ENCODE assay signal across 8 cellular contexts in the genomic region with DNA sequence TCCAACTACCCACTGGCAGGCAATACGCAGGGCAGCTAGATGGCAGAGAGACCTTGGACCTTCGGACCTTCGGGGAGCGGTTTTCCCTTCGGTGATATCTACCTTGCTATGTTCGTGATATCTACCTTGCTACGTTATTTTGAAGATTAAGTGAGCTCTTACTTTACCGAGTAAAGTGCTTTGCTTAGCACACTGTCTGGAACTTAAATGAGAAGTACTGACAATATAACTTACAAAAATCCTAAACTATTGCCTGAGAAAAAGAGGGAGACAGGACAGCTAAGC. TPM values are rescaled to one million over a fixed set of nuclear protein-coding genes. Genes with fewer than 3 reads are reported as not detected.
DNase-seq lines count a peak whose midpoint lies in the region; ATAC-seq and TF ChIP-seq lines count a peak whose summit lies in the region.

No MANE protein-coding gene starts in this region.

- peak overlapping the region; percentile 89 for H3K9ac ChIP-seq in iPS-18a (ENCODE audit: low read length)

- peak overlapping the region; percentile 93 for H3K4me3 ChIP-seq in ACC112 (ENCODE audit: low read depth, low read length)
- peak overlapping the region; percentile 94 for H3K4me3 ChIP-seq in iPS-18a (ENCODE audit: low read length)

- no peaks in the 10 kb centered on the region; the same call in 1 of the 2 replicates for H3K36me3 Mint-ChIP-seq in WTC11

- peak; percentile 19 for ATAC-seq in GM21737 (IDR thresholded peaks at IDR 0.05; ENCODE audit: unreplicated experiment)
- ATAC-seq in WTC11: no peak
- no peak for ATAC-seq in GM19452 (IDR thresholded peaks at IDR 0.05; ENCODE audit: unreplicated experiment)

- CTCF ChIA-PET in WTC11 (lab: Charles Lee): interaction anchor here (0.7 to 2.9 kb wide), 7 partner anchors 12 to 143 kb away, joined by 3 to 12 read pairs (median 4); no protein-coding TSS in a partner anchor

- H2AFZ ChIP-seq in ACC112 (ENCODE audit: low read length, unreplicated experiment): peak overlapping the region; percentile 74

- H3K27me3 ChIP-seq in ACC112 (ENCODE audit: insufficient read depth, low read length) (no peaks in the 10 kb centered on the region), iPS-18a (ENCODE audit: control insufficient read depth, insufficient read depth, low read length) (no peaks in the 10 kb centered on the region)

- POLR2A ChIA-PET in WTC11 (lab: Charles Lee): interaction anchor here (0.6 to 2.2 kb wide), 7 partner anchors 10 to 142 kb away, joined by 3 to 16 read pairs (median 8); a partner anchor contains a TSS

- H3K9me3 ChIP-seq in iPS-18a (ENCODE audit: control insufficient read depth, low read depth, low read length): no peaks in the 10 kb centered on the region

- H3K27ac ChIP-seq in ACC112 (ENCODE audit: low read depth, low read length): peak overlapping the region; percentile 99
- peak overlapping the region; percentile 97 for H3K27ac ChIP-seq in iPS-18a (ENCODE audit: low read length)
- H3K27ac ChIP-seq in substantia nigra (ENCODE audit: low read depth, low read length, poor library complexity, severe bottlenecking): peak overlapping the region; percentile 100

- H3K4me1 ChIP-seq in ACC112 (ENCODE audit: control insufficient read depth, insufficient read depth, low read length, unreplicated experiment) (peaks cover 15% of the 10 kb centered on the region), iPS-18a (ENCODE audit: control insufficient read depth, low read depth, low read length) (peaks cover 8% of the 10 kb centered on the region)

- peak overlapping the region; percentile 94 for H3K27ac Mint-ChIP-seq in WTC11

- H3K4me1 Mint-ChIP-seq in WTC11: peaks cover 26% of the 10 kb centered on the region

- peaks cover 23% of the 10 kb centered on the region for H3K79me2 ChIP-seq in ACC112 (ENCODE audit: control insufficient read depth, insufficient read depth, low read length, unreplicated experiment)

- no peaks in the 10 kb centered on the region for H3K27me3 Mint-ChIP-seq in WTC11 (ENCODE audit: low read depth)

- peaks cover 12% of the 10 kb centered on the region for H3K9me3 Mint-ChIP-seq in WTC11

- H3K4me3 Mint-ChIP-seq in WTC11: peak overlapping the region; percentile 84

- no peak for DNase-seq in WTC11 (ENCODE audit: low spot score)
- DNase-seq in substantia nigra (lab: John Stamatoyannopoulos, UW): peak in 2 of 49 donors; percentile 24 to 25
- DNase-seq in pons (ENCODE audit: low spot score): no peak
- no peak for DNase-seq in NCI-H748 (lab: John Stamatoyannopoulos, UW; ENCODE audit: unreplicated experiment)

- H3K36me3 ChIP-seq in ACC112 (ENCODE audit: insufficient read depth, low read length) (no peaks in the 10 kb centered on the region), iPS-18a (ENCODE audit: control insufficient read depth, low read depth, low read length) (no peaks in the 10 kb centered on the region)

- no peak for TF ChIP-seq CTCF in WTC11 (IDR thresholded peaks at IDR 0.05)

TF ChIP-seq in WTC11, 78 proteins besides CTCF, POLR2A, EP300 and RAD21:
- no peak for TF ChIP-seq EMX1 (CRISPR knock-in tag; IDR thresholded peaks at IDR 0.05)
- no peak for TF ChIP-seq ZNF121 (CRISPR knock-in tag; IDR thresholded peaks at IDR 0.05)
- no peak for TF ChIP-seq PRRX2 (CRISPR knock-in tag; IDR thresholded peaks at IDR 0.05)
- TF ChIP-seq, protein P1, sequence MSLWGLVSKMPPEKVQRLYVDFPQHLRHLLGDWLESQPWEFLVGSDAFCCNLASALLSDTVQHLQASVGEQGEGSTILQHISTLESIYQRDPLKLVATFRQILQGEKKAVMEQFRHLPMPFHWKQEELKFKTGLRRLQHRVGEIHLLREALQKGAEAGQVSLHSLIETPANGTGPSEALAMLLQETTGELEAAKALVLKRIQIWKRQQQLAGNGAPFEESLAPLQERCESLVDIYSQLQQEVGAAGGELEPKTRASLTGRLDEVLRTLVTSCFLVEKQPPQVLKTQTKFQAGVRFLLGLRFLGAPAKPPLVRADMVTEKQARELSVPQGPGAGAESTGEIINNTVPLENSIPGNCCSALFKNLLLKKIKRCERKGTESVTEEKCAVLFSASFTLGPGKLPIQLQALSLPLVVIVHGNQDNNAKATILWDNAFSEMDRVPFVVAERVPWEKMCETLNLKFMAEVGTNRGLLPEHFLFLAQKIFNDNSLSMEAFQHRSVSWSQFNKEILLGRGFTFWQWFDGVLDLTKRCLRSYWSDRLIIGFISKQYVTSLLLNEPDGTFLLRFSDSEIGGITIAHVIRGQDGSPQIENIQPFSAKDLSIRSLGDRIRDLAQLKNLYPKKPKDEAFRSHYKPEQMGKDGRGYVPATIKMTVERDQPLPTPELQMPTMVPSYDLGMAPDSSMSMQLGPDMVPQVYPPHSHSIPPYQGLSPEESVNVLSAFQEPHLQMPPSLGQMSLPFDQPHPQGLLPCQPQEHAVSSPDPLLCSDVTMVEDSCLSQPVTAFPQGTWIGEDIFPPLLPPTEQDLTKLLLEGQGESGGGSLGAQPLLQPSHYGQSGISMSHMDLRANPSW (CRISPR knock-in tag; conservative IDR thresholded peaks at IDR 0.05; ENCODE audit: low read depth): no peak
- no peak for TF ChIP-seq RORB (CRISPR knock-in tag; IDR thresholded peaks at IDR 0.05)
- TF ChIP-seq ZBTB21 (CRISPR knock-in tag; IDR thresholded peaks at IDR 0.05; ENCODE audit: borderline replicate concordance): no peak
- TF ChIP-seq, protein P2, sequence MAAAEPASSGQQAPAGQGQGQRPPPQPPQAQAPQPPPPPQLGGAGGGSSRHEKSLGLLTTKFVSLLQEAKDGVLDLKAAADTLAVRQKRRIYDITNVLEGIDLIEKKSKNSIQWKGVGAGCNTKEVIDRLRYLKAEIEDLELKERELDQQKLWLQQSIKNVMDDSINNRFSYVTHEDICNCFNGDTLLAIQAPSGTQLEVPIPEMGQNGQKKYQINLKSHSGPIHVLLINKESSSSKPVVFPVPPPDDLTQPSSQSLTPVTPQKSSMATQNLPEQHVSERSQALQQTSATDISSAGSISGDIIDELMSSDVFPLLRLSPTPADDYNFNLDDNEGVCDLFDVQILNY (CRISPR knock-in tag; IDR thresholded peaks at IDR 0.05): no peak
- TF ChIP-seq CREB1 (CRISPR knock-in tag; IDR thresholded peaks at IDR 0.05): no peak
- TF ChIP-seq, protein P3, sequence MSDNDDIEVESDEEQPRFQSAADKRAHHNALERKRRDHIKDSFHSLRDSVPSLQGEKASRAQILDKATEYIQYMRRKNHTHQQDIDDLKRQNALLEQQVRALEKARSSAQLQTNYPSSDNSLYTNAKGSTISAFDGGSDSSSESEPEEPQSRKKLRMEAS (CRISPR knock-in tag; IDR thresholded peaks at IDR 0.05): no peak
- no peak for TF ChIP-seq NR1H2 (CRISPR knock-in tag; IDR thresholded peaks at IDR 0.05)
- TF ChIP-seq, protein P4, sequence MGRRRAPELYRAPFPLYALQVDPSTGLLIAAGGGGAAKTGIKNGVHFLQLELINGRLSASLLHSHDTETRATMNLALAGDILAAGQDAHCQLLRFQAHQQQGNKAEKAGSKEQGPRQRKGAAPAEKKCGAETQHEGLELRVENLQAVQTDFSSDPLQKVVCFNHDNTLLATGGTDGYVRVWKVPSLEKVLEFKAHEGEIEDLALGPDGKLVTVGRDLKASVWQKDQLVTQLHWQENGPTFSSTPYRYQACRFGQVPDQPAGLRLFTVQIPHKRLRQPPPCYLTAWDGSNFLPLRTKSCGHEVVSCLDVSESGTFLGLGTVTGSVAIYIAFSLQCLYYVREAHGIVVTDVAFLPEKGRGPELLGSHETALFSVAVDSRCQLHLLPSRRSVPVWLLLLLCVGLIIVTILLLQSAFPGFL (CRISPR knock-in tag; IDR thresholded peaks at IDR 0.05; ENCODE audit: borderline replicate concordance): no peak
- TF ChIP-seq HMGA2 (CRISPR knock-in tag; IDR thresholded peaks at IDR 0.05): no peak
- TF ChIP-seq ESRRA (CRISPR knock-in tag; IDR thresholded peaks at IDR 0.05; ENCODE audit: borderline replicate concordance): no peak
- TF ChIP-seq ATF1 (CRISPR knock-in tag; IDR thresholded peaks at IDR 0.05): no peak
- TF ChIP-seq NFE2L1 (CRISPR knock-in tag; IDR thresholded peaks at IDR 0.05): no peak

RNA-seq across cellular contexts. Expression of a gene that starts 1.0 kb away (rescaled TPM):
- total RNA-seq in WTC11 (2021): 15.8 to 18.9 TPM (median 17.9 TPM) in 3 replicates
